In the genomic region with DNA sequence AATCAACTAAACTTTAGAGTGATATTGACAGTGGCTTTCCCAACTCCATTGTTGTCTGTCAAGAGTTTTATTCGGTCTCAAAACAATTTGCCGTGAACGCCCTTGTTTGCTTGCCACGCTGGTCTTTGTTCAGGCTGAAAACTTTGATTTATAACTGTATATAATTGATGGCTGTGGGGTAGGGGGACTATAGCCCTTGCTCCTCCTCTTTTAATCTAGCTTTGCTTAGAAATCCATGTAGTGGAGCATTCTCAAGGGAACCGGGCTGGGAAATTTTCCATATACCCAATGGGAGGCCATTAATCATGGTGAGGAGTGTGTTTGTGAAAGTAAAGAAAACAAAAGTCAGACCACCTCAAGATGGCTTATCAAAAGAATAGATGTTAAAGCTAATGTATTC, we compare ENCODE assay signal across 21 cellular contexts.
DNase-seq lines count a peak whose midpoint lies in the region; ATAC-seq, FAIRE-seq and TF ChIP-seq lines count a peak whose summit lies in the region.
"Had no signal": no experiment of that assay in that cellular context is flagged by ENCODE, and none has a peak within 500 bp of the region (broad histone marks: within the 10 kb centered on the region; RNA-seq: fewer than 3 reads in every experiment).

No MANE protein-coding gene starts in this region.

- H3K9me3 Mint-ChIP-seq in astrocyte (ENCODE audit: unreplicated experiment) = no peaks in the 10 kb centered on the region
- peaks cover 3 to 4% of the 10 kb centered on the region in 2 donors for H3K9me3 Mint-ChIP-seq in activated T-cell treated with anti-CD3 and anti-CD28 coated beads, Interleukin-2, amount 50 U/mL, for 72 hours

- peak; percentile 8 for DNase-seq in NCI-H748 (lab: John Stamatoyannopoulos, UW; ENCODE audit: unreplicated experiment)
- DNase-seq in NCI-H748 treated with DMSO at 0.1 percent for 48 hours (lab: John Stamatoyannopoulos, UW) = no peak
- DNase-seq in astrocyte (ENCODE audit: low read depth) = no peak
- peak; percentile 19 for DNase-seq in mesendoderm
- no peak for DNase-seq in activated T-cell treated with anti-CD3 and anti-CD28 coated beads, Interleukin-2, amount 50 U/mL, for 72 hours
- DNase-seq in retina = no peak
- no peak for DNase-seq in DMS53 treated with DMSO at 0.1 percent for 48 hours (lab: John Stamatoyannopoulos, UW; ENCODE audit: unreplicated experiment)
- DNase-seq in MV-4-11 (lab: John Stamatoyannopoulos, UW) = no peak
- DNase-seq: CD8-positive, alpha-beta T cell; DMS79 treated with DMSO at 0.1 percent for 48 hours; GM23248; IMR-90; Karpas-422; MG63; NCI-H1105; NCI-H187 treated with DMSO at 0.1 percent for 48 hours; NCI-H2171; NCI-H524 treated with DMSO at 0.1 percent for 48 hours; OCI-M1; SIG-M5 had no signal

- no peak overlapping the region for H3K27ac Mint-ChIP-seq in astrocyte (ENCODE audit: unreplicated experiment)
- H3K27ac Mint-ChIP-seq in activated T-cell treated with anti-CD3 and anti-CD28 coated beads, Interleukin-2, amount 50 U/mL, for 72 hours = no peak overlapping the region
- H3K27ac Mint-ChIP-seq: CD8-positive, alpha-beta T cell had no signal

- FAIRE-seq in astrocyte (lab: Jason Lieb, UNC) = no peak

- WGBS in mesendoderm (ENCODE audit: extremely low coverage, insufficient coverage, low lambda C conversion rate) = no CpG with 5 or more reads among the region's 5 CpGs

- no peak overlapping the region for H2BK15ac ChIP-seq in mesendoderm (replicated peaks; ENCODE audit: low read depth)

- no peaks in the 10 kb centered on the region for H3K4me1 Mint-ChIP-seq in astrocyte (ENCODE audit: low read depth, unreplicated experiment)
- no peaks in the 10 kb centered on the region for H3K4me1 Mint-ChIP-seq in activated T-cell treated with anti-CD3 and anti-CD28 coated beads, Interleukin-2, amount 50 U/mL, for 72 hours (ENCODE audit: low read depth)

- H3K4me3 ChIP-seq in astrocyte (ENCODE audit: insufficient read depth, low read depth, low read length) (no peak overlapping the region), mesendoderm (ENCODE audit: low read length) (no peak overlapping the region)
- H3K4me3 ChIP-seq: BLaER1, GM23248, MG63 had no signal

- H3K23ac ChIP-seq in mesendoderm (ENCODE audit: low read length) = peak overlapping the region; percentile 18

- no peaks in the 10 kb centered on the region for H3K79me2 ChIP-seq in astrocyte (ENCODE audit: insufficient read depth, low read length)
- H3K79me2 ChIP-seq in mesendoderm (ENCODE audit: control insufficient read depth, insufficient read depth, low read length) = no peaks in the 10 kb centered on the region

- H2BK5ac ChIP-seq in mesendoderm (ENCODE audit: low read length) = peak overlapping the region; percentile 27

- TF ChIP-seq CTCF in astrocyte (IDR thresholded peaks at IDR 0.05; ENCODE audit: insufficient read depth, low read depth, low read length) = no peak

- H3K4ac ChIP-seq in mesendoderm (ENCODE audit: low read depth, low read length) = peak overlapping the region; percentile 12

- H3K79me1 ChIP-seq in mesendoderm (ENCODE audit: low read length) = no peaks in the 10 kb centered on the region

- no peaks in the 10 kb centered on the region for H4K20me1 ChIP-seq in astrocyte (ENCODE audit: insufficient read depth, low read length)
- H4K20me1 ChIP-seq: BLaER1 had no signal

- peak overlapping the region; percentile 37 for H3K4me2 ChIP-seq in astrocyte (ENCODE audit: low read length)
- H3K4me2 ChIP-seq in mesendoderm (ENCODE audit: low read length) = no peak overlapping the region
- H3K4me2 ChIP-seq: BLaER1 had no signal

- peak overlapping the region; percentile 90 for H4K5ac ChIP-seq in mesendoderm (ENCODE audit: low read length)

- H3K56ac ChIP-seq in mesendoderm (ENCODE audit: low read length) = peak overlapping the region; percentile 54

- H3K36me3 Mint-ChIP-seq in astrocyte (ENCODE audit: low read depth, unreplicated experiment) = no peaks in the 10 kb centered on the region
- H3K36me3 Mint-ChIP-seq in activated T-cell treated with anti-CD3 and anti-CD28 coated beads, Interleukin-2, amount 50 U/mL, for 72 hours (ENCODE audit: insufficient read depth in 2 of 2) = no peaks in the 10 kb centered on the region
- H3K36me3 Mint-ChIP-seq: CD8-positive, alpha-beta T cell had no signal

- peaks cover 3% of the 10 kb centered on the region for H3K27me3 Mint-ChIP-seq in astrocyte (ENCODE audit: low read depth, unreplicated experiment)
- no peaks in the 10 kb centered on the region for H3K27me3 Mint-ChIP-seq in activated T-cell treated with anti-CD3 and anti-CD28 coated beads, Interleukin-2, amount 50 U/mL, for 72 hours (ENCODE audit: low read depth)

- no peak for ATAC-seq in activated T-cell treated with anti-CD3 and anti-CD28 coated beads, Interleukin-2, amount 50 U/mL, for 72 hours (replicated peaks in 1 of 2)
- ATAC-seq: CD8-positive, alpha-beta T cell had no signal

- H3K9me3 ChIP-seq in astrocyte (ENCODE audit: insufficient read depth, low read depth, low read length) = no peaks in the 10 kb centered on the region
- H3K9me3 ChIP-seq: BLaER1, MG63 had no signal

- H2BK120ac ChIP-seq in mesendoderm (ENCODE audit: low read depth, low read length) = peak overlapping the region; percentile 61

- H3K27ac ChIP-seq in astrocyte (ENCODE audit: low read depth, low read length) (no peak overlapping the region), mesendoderm (ENCODE audit: low read depth, low read length) (no peak overlapping the region)
- H3K27ac ChIP-seq: BLaER1, GM23248 had no signal

- H3K4me3 Mint-ChIP-seq in astrocyte (ENCODE audit: unreplicated experiment) = no peak overlapping the region
- no peak overlapping the region for H3K4me3 Mint-ChIP-seq in activated T-cell treated with anti-CD3 and anti-CD28 coated beads, Interleukin-2, amount 50 U/mL, for 72 hours
- H3K4me3 Mint-ChIP-seq: CD8-positive, alpha-beta T cell had no signal

- peak overlapping the region; percentile 30 for H3K18ac ChIP-seq in mesendoderm (ENCODE audit: low read length)

- no peaks in the 10 kb centered on the region for H3K36me3 ChIP-seq in astrocyte (ENCODE audit: insufficient read depth, low read length)
- H3K36me3 ChIP-seq in mesendoderm (ENCODE audit: control insufficient read depth, insufficient read depth, low read length) = no peaks in the 10 kb centered on the region
- H3K36me3 ChIP-seq: BLaER1, MG63 had no signal

- H3K27me3 ChIP-seq in astrocyte (ENCODE audit: insufficient read depth, low read length) = no peaks in the 10 kb centered on the region
- no peaks in the 10 kb centered on the region for H3K27me3 ChIP-seq in mesendoderm (ENCODE audit: insufficient read depth, low read length, poor library complexity)
- H3K27me3 ChIP-seq: BLaER1, MG63 had no signal

- peak overlapping the region; percentile 12 for H2AFZ ChIP-seq in astrocyte (ENCODE audit: low read depth, low read length)
- H2AFZ ChIP-seq: GM23248 had no signal

- H4K8ac ChIP-seq in mesendoderm (ENCODE audit: low read depth, low read length) = no peak overlapping the region

- no peak overlapping the region for H2AK5ac ChIP-seq in mesendoderm (ENCODE audit: low read length)

- no peak overlapping the region for H3K9ac ChIP-seq in astrocyte (ENCODE audit: low read length)
- H3K9ac ChIP-seq in mesendoderm (ENCODE audit: low read length) = no peak overlapping the region
- H3K9ac ChIP-seq: BLaER1, GM23248 had no signal

- no peaks in the 10 kb centered on the region for H3K4me1 ChIP-seq in astrocyte (ENCODE audit: insufficient read depth, low read length)
- H3K4me1 ChIP-seq in mesendoderm (ENCODE audit: control insufficient read depth, low read depth, low read length) = peaks cover 4% of the 10 kb centered on the region
- H3K4me1 ChIP-seq: BLaER1 had no signal

Comparison
In these comparisons a context has a peak if more than half of its experiments do, and no peak if none do; other contexts are left out.
1. DNase-seq: peak in NCI-H748 (single experiment) and mesendoderm (single experiment); none in NCI-H748 treated with DMSO at 0.1 percent for 48 hours (single experiment), astrocyte (single experiment), activated T-cell treated with anti-CD3 and anti-CD28 coated beads, Interleukin-2, amount 50 U/mL, for 72 hours (0 of 2), retina (single experiment), DMS53 treated with DMSO at 0.1 percent for 48 hours (single experiment) and MV-4-11 (single experiment).